Comparison of ENCODE assay signal across 29 cellular contexts in genomic region chr1:59018446-59018845, GRCh38.
DNase-seq lines count a peak whose midpoint lies in the region; ATAC-seq, FAIRE-seq and TF ChIP-seq lines count a peak whose summit lies in the region.
"Had no signal": no experiment of that assay in that cellular context is flagged by ENCODE, and none has a peak within 500 bp of the region (broad histone marks: within the 10 kb centered on the region; RNA-seq: fewer than 3 reads in every experiment).

No MANE protein-coding gene starts in this region.

- POLR2A ChIA-PET in activated CD8-positive, alpha-beta T cell treated with anti-CD3 and anti-CD28 coated beads for 36 hours (lab: Charles Lee) = interaction anchor here (1.0 kb wide), 1 partner anchor 8 kb away, joined by 3 read pairs; no protein-coding TSS in a partner anchor

- no peak for FAIRE-seq in keratinocyte (lab: Jason Lieb, UNC)
- FAIRE-seq: A549, H1 had no signal

- peaks cover 9% of the 10 kb centered on the region for H3K36me3 Mint-ChIP-seq in activated CD8-positive, alpha-beta memory T cell treated with anti-CD3 and anti-CD28 coated beads, Interleukin-2, amount 10 ng/mL, durations not matched to agents 7 days and 5 days
- peaks cover 6% of the 10 kb centered on the region for H3K36me3 Mint-ChIP-seq in CD4-positive, CD25-positive, alpha-beta regulatory T cell
- peaks cover 5% of the 10 kb centered on the region for H3K36me3 Mint-ChIP-seq in activated CD8-positive, alpha-beta T cell treated with anti-CD3 and anti-CD28 coated beads for 36 hours (ENCODE audit: low read depth)
- H3K36me3 Mint-ChIP-seq: mesothelial cell of epicardium, naive B cell had no signal

- TF ChIP-seq CTCF in activated CD8-positive, alpha-beta T cell treated with anti-CD3 and anti-CD28 coated beads for 36 hours (IDR thresholded peaks at IDR 0.05) = no peak
- TF ChIP-seq CTCF in keratinocyte (optimal IDR thresholded peaks at IDR 0.05 in 1 of 3, IDR thresholded peaks at IDR 0.05 in 1 of 3, conservative IDR thresholded peaks at IDR 0.05 in 1 of 3; ENCODE audit: extremely low read depth in 1 of 3, insufficient read depth in 2 of 3, low read length in 3 of 3) = no peak

- no peaks in the 10 kb centered on the region for H4K20me1 ChIP-seq in keratinocyte (ENCODE audit: control insufficient read depth, extremely low read depth, insufficient read depth, low read length)

- no peaks in the 10 kb centered on the region for H3K9me1 ChIP-seq in keratinocyte (ENCODE audit: control insufficient read depth, extremely low read depth, insufficient read depth, low read length)

- H3K79me2 ChIP-seq in keratinocyte (ENCODE audit: control insufficient read depth, insufficient read depth, low read length) = no peaks in the 10 kb centered on the region

- peak overlapping the region; percentile 28 for H2AFZ ChIP-seq in keratinocyte (ENCODE audit: control insufficient read depth, low read length)

- peak overlapping the region; percentile 58 for H3K27ac Mint-ChIP-seq in activated CD8-positive, alpha-beta memory T cell treated with anti-CD3 and anti-CD28 coated beads, Interleukin-2, amount 10 ng/mL, durations not matched to agents 7 days and 5 days
- H3K27ac Mint-ChIP-seq in CD4-positive, CD25-positive, alpha-beta regulatory T cell = peak overlapping the region in 2 of 3 donors; percentile 85 to 96
- H3K27ac Mint-ChIP-seq in activated CD8-positive, alpha-beta T cell treated with anti-CD3 and anti-CD28 coated beads for 36 hours = peak overlapping the region; percentile 58
- H3K27ac Mint-ChIP-seq: endodermal cell, mesothelial cell of epicardium, type B pancreatic cell had no signal

- H3K4me3 Mint-ChIP-seq in activated CD8-positive, alpha-beta memory T cell treated with anti-CD3 and anti-CD28 coated beads, Interleukin-2, amount 10 ng/mL, durations not matched to agents 7 days and 5 days = no peak overlapping the region
- peak overlapping the region in 2 of 4 donors; percentile 4 to 62 for H3K4me3 Mint-ChIP-seq in CD4-positive, CD25-positive, alpha-beta regulatory T cell
- H3K4me3 Mint-ChIP-seq in activated CD8-positive, alpha-beta T cell treated with anti-CD3 and anti-CD28 coated beads for 36 hours = no peak overlapping the region
- H3K4me3 Mint-ChIP-seq: endodermal cell, mesothelial cell of epicardium, type B pancreatic cell had no signal

- no peak for ATAC-seq in activated CD8-positive, alpha-beta memory T cell treated with anti-CD3 and anti-CD28 coated beads, Interleukin-2, amount 10 ng/mL, durations not matched to agents 7 days and 5 days
- no peak for ATAC-seq in CD4-positive, CD25-positive, alpha-beta regulatory T cell (ENCODE audit: low read depth in 2 of 2)
- no peak for ATAC-seq in activated CD8-positive, alpha-beta T cell treated with anti-CD3 and anti-CD28 coated beads for 36 hours
- no peak for ATAC-seq in GM21447 (IDR thresholded peaks at IDR 0.05; ENCODE audit: unreplicated experiment)
- ATAC-seq: A549, esophagus mucosa, foreskin keratinocyte, left lung had no signal

- peak; percentile 34 for DNase-seq in activated CD8-positive, alpha-beta memory T cell treated with anti-CD3 and anti-CD28 coated beads, Interleukin-2, amount 10 ng/mL, durations not matched to agents 7 days and 5 days
- DNase-seq in activated CD8-positive, alpha-beta memory T cell treated with anti-CD3 and anti-CD28 coated beads, Interleukin-2, amount 50 U/mL, for 48 hours = no peak
- no peak for DNase-seq in CD4-positive, CD25-positive, alpha-beta regulatory T cell
- no peak for DNase-seq in activated CD8-positive, alpha-beta T cell treated with anti-CD3 and anti-CD28 coated beads for 36 hours
- DNase-seq in keratinocyte (ENCODE audit: low read depth, low spot score) (no peak), SKM-1 (lab: John Stamatoyannopoulos, UW; ENCODE audit: unreplicated experiment) (no peak)
- DNase-seq in stimulated activated CD8-positive, alpha-beta memory T cell treated with anti-CD3 and anti-CD28 coated beads, Interleukin-4, amount 100 ng/mL, for 48 hours = no peak
- DNase-seq: activated CD4-positive, alpha-beta T cell treated with anti-CD3 and anti-CD28 coated beads for 48 hours; activated naive CD4-positive, alpha-beta T cell treated with anti-CD3 and anti-CD28 coated beads, Interleukin-2, amount 50 U/mL, for 16 hours; AML-193; DMS53; endodermal cell; foreskin keratinocyte; hippocampal formation; left lung; naive B cell; NCI-H1048; NCI-H1694 treated with DMSO at 0.1 percent for 48 hours; occipital lobe had no signal

- H3K4me2 ChIP-seq in keratinocyte (ENCODE audit: control insufficient read depth, extremely low read depth, insufficient read depth, low read depth, low read length) = no peak overlapping the region
- H3K4me2 ChIP-seq: A549 had no signal

- H3K27ac ChIP-seq in CD4-positive, CD25-positive, alpha-beta regulatory T cell (ENCODE audit: insufficient read depth, low read length, poor library complexity, severe bottlenecking) = no peak overlapping the region
- no peak overlapping the region for H3K27ac ChIP-seq in keratinocyte (ENCODE audit: control insufficient read depth, insufficient read depth, low read length)
- H3K27ac ChIP-seq: A549, ascending aorta, cardiac muscle cell, HL-60, left lung, SK-N-MC had no signal

- H3K4me1 ChIP-seq in CD4-positive, CD25-positive, alpha-beta regulatory T cell (ENCODE audit: control insufficient read depth, insufficient read depth, low read length, poor library complexity, severe bottlenecking) = peaks cover 12% of the 10 kb centered on the region
- H3K4me1 ChIP-seq in keratinocyte (ENCODE audit: control insufficient read depth, extremely low read depth, insufficient read depth, low read length) = peaks cover 65% of the 10 kb centered on the region

- CTCF ChIA-PET in activated CD8-positive, alpha-beta memory T cell treated with anti-CD3 and anti-CD28 coated beads, Interleukin-2, amount 10 ng/mL, durations not matched to agents 7 days and 5 days (lab: Charles Lee) = interaction anchor here (1.0 kb wide), 1 partner anchor 19 kb away, joined by 3 read pairs; no protein-coding TSS in a partner anchor
- CTCF ChIA-PET in activated CD8-positive, alpha-beta T cell treated with anti-CD3 and anti-CD28 coated beads for 36 hours (lab: Charles Lee) = no interaction called here

- H3K27me3 Mint-ChIP-seq in activated CD8-positive, alpha-beta memory T cell treated with anti-CD3 and anti-CD28 coated beads, Interleukin-2, amount 10 ng/mL, durations not matched to agents 7 days and 5 days = no peaks in the 10 kb centered on the region
- no peaks in the 10 kb centered on the region for H3K27me3 Mint-ChIP-seq in CD4-positive, CD25-positive, alpha-beta regulatory T cell
- no peaks in the 10 kb centered on the region for H3K27me3 Mint-ChIP-seq in activated CD8-positive, alpha-beta T cell treated with anti-CD3 and anti-CD28 coated beads for 36 hours
- H3K27me3 Mint-ChIP-seq: naive B cell, type B pancreatic cell had no signal

- no peaks in the 10 kb centered on the region for H3K27me3 ChIP-seq in CD4-positive, CD25-positive, alpha-beta regulatory T cell (ENCODE audit: control insufficient read depth, insufficient read depth, low read length)
- no peaks in the 10 kb centered on the region for H3K27me3 ChIP-seq in keratinocyte (ENCODE audit: control insufficient read depth, extremely low read depth, insufficient read depth, low read length)
- H3K27me3 ChIP-seq: ascending aorta, cardiac muscle cell, foreskin keratinocyte, left lung had no signal

- H3K4me1 Mint-ChIP-seq in activated CD8-positive, alpha-beta memory T cell treated with anti-CD3 and anti-CD28 coated beads, Interleukin-2, amount 10 ng/mL, durations not matched to agents 7 days and 5 days = peaks cover 45% of the 10 kb centered on the region
- peaks cover 7 to 28% (median 16%) of the 10 kb centered on the region in 4 donors for H3K4me1 Mint-ChIP-seq in CD4-positive, CD25-positive, alpha-beta regulatory T cell
- H3K4me1 Mint-ChIP-seq in activated CD8-positive, alpha-beta T cell treated with anti-CD3 and anti-CD28 coated beads for 36 hours (ENCODE audit: low read depth) = peaks cover 26% of the 10 kb centered on the region

- H3K36me3 ChIP-seq in CD4-positive, CD25-positive, alpha-beta regulatory T cell (ENCODE audit: control insufficient read depth, insufficient read depth, low read length) = no peaks in the 10 kb centered on the region
- no peaks in the 10 kb centered on the region for H3K36me3 ChIP-seq in keratinocyte (ENCODE audit: control insufficient read depth in 2 of 2, extremely low read depth in 1 of 2, insufficient read depth in 2 of 2, low read length in 2 of 2)
- H3K36me3 ChIP-seq: ascending aorta, cardiac muscle cell, left lung had no signal

- H3K4me3 ChIP-seq in CD4-positive, CD25-positive, alpha-beta regulatory T cell (ENCODE audit: low read depth, low read length) = no peak overlapping the region
- no peak overlapping the region for H3K4me3 ChIP-seq in keratinocyte (ENCODE audit: control insufficient read depth in 2 of 3, extremely low read depth in 1 of 3, insufficient read depth in 2 of 3, low read depth in 1 of 3, low read length in 3 of 3)
- H3K4me3 ChIP-seq: A549, ascending aorta, cardiac muscle cell, left lung, SK-N-MC had no signal

- intact Hi-C loops in activated CD8-positive, alpha-beta T cell treated with anti-CD3 and anti-CD28 coated beads for 36 hours (cut with micrococcal nuclease) = no loop called here

- no peak overlapping the region for H3K9ac ChIP-seq in keratinocyte (ENCODE audit: control insufficient read depth, extremely low read depth, insufficient read depth, low read length)

- dilution Hi-C loops in keratinocyte (cut with MboI; ENCODE audit: extremely low pct_ligation_motif_present, low sequenced_read_pairs) = no loop called here

- no peaks in the 10 kb centered on the region for H3K9me3 ChIP-seq in CD4-positive, CD25-positive, alpha-beta regulatory T cell (ENCODE audit: control insufficient read depth in 2 of 2, low read length in 2 of 2)
- H3K9me3 ChIP-seq in keratinocyte (ENCODE audit: control insufficient read depth, low read depth, low read length) = no peaks in the 10 kb centered on the region
- H3K9me3 ChIP-seq: A549, ascending aorta, left lung had no signal

- no peaks in the 10 kb centered on the region for H3K9me3 Mint-ChIP-seq in activated CD8-positive, alpha-beta memory T cell treated with anti-CD3 and anti-CD28 coated beads, Interleukin-2, amount 10 ng/mL, durations not matched to agents 7 days and 5 days (ENCODE audit: low read depth)
- peaks cover 0 to 4% (median 0%) of the 10 kb centered on the region in 7 donors for H3K9me3 Mint-ChIP-seq in CD4-positive, CD25-positive, alpha-beta regulatory T cell
- peaks cover 4% of the 10 kb centered on the region for H3K9me3 Mint-ChIP-seq in activated CD8-positive, alpha-beta T cell treated with anti-CD3 and anti-CD28 coated beads for 36 hours
- H3K9me3 Mint-ChIP-seq: type B pancreatic cell had no signal
